In genomic region chr11:35304393-35304790, GRCh38 we compare ENCODE assay signal across 8 cellular contexts.
A peak's percentile ranks its signal among the peaks of the same experiment; 100 is the strongest.
DNase-seq lines count a peak whose midpoint lies in the region; ATAC-seq and TF ChIP-seq lines count a peak whose summit lies in the region.

No MANE protein-coding gene starts in this region.

- H3K27me3 Mint-ChIP-seq in natural killer cell treated with Interleukin-12 subunit alpha and Interleukin-12 subunit beta and Interleukin-15 and Interleukin-18, amount 100 ng/mL, for 72 hours = no peaks in the 10 kb centered on the region

- peaks cover 6 to 22% of the 10 kb centered on the region in 2 donors for H3K4me1 Mint-ChIP-seq in natural killer cell treated with Interleukin-12 subunit alpha and Interleukin-12 subunit beta and Interleukin-15 and Interleukin-18, amount 100 ng/mL, for 72 hours (ENCODE audit: low read depth in 2 of 2)

- peaks cover 6% of the 10 kb centered on the region for H3K36me3 Mint-ChIP-seq in natural killer cell treated with Interleukin-12 subunit alpha and Interleukin-12 subunit beta and Interleukin-15 and Interleukin-18, amount 100 ng/mL, for 72 hours

- DNase-seq in COLO668 (lab: John Stamatoyannopoulos, UW; ENCODE audit: unreplicated experiment) (peak; percentile 29), NCI-H146 treated with DMSO at 0.1 percent for 48 hours (lab: John Stamatoyannopoulos, UW; ENCODE audit: unreplicated experiment) (peak; percentile 5), choroid plexus epithelial cell (ENCODE audit: low read depth) (peak; percentile 79), mesenteric fat pad (ENCODE audit: low spot score) (no peak), ecto neural progenitor cell (ENCODE audit: low spot score) (no peak), NAMALWA (ENCODE audit: low spot score) (no peak)
- DNase-seq in natural killer cell treated with Interleukin-12 subunit alpha and Interleukin-12 subunit beta and Interleukin-15 and Interleukin-18, amount 100 ng/mL, for 72 hours (ENCODE audit: low spot score) = no peak

- H3K4me3 ChIP-seq in choroid plexus epithelial cell (ENCODE audit: low read depth, low read length) = no peak overlapping the region

- H3K27ac Mint-ChIP-seq in natural killer cell treated with Interleukin-12 subunit alpha and Interleukin-12 subunit beta and Interleukin-15 and Interleukin-18, amount 100 ng/mL, for 72 hours = peak overlapping the region; percentile 8 to 74

- no peak for TF ChIP-seq CTCF in choroid plexus epithelial cell (conservative IDR thresholded peaks at IDR 0.05; ENCODE audit: low read depth, low read length)

- H3K9me3 Mint-ChIP-seq in natural killer cell treated with Interleukin-12 subunit alpha and Interleukin-12 subunit beta and Interleukin-15 and Interleukin-18, amount 100 ng/mL, for 72 hours = no peaks in the 10 kb centered on the region

- ATAC-seq in natural killer cell treated with Interleukin-12 subunit alpha and Interleukin-12 subunit beta and Interleukin-15 and Interleukin-18, amount 100 ng/mL, for 72 hours = peak; percentile 54 to 75
- ATAC-seq in GM18873 (IDR thresholded peaks at IDR 0.05; ENCODE audit: low FRiP score, unreplicated experiment) = no peak

- no peak overlapping the region for H3K4me3 Mint-ChIP-seq in natural killer cell treated with Interleukin-12 subunit alpha and Interleukin-12 subunit beta and Interleukin-15 and Interleukin-18, amount 100 ng/mL, for 72 hours

Comparison
In these comparisons a context has a peak if more than half of its experiments do, and no peak if none do; other contexts are left out.
1. DNase-seq: peak in COLO668 (single experiment), NCI-H146 treated with DMSO at 0.1 percent for 48 hours (single experiment) and choroid plexus epithelial cell (single experiment); none in natural killer cell treated with Interleukin-12 subunit alpha and Interleukin-12 subunit beta and Interleukin-15 and Interleukin-18, amount 100 ng/mL, for 72 hours (single experiment), mesenteric fat pad (single experiment), ecto neural progenitor cell (single experiment) and NAMALWA (single experiment).